23 cellular contexts compared by ENCODE assay signal in the genomic region with DNA sequence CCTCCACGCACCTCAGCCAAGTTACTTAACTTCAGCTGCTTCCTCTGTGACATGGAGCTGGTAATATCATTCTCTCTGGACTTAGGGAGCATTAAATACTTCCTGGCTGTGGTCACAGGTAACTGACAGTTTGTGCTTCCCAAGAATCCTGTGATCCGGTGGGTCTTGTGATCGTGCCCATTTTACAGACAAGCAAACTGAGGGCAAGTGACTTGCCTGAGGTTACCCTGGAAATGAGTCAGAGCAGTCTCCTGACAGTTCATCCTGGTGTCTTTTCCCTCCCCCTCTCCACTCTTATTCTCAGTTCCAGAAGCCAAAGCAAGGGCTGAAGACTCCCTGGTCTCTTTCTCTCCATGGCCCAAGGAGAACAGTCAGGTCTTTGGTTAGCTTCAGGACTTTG. TPM values are rescaled to one million over a fixed set of nuclear protein-coding genes. Genes with fewer than 3 reads are reported as not detected.
DNase-seq lines count a peak whose midpoint lies in the region; ATAC-seq, FAIRE-seq and TF ChIP-seq lines count a peak whose summit lies in the region.
"Had no signal": no experiment of that assay in that cellular context is flagged by ENCODE, and none has a peak within 500 bp of the region (broad histone marks: within the 10 kb centered on the region; RNA-seq: fewer than 3 reads in every experiment).

No MANE protein-coding gene starts in this region.

- H3K79me2 ChIP-seq in K562 (ENCODE audit: control insufficient read depth, insufficient read depth, low read length) (no peaks in the 10 kb centered on the region), H1 (ENCODE audit: control insufficient read depth in 1 of 2, insufficient read depth in 2 of 2, low read length in 2 of 2) (no peaks in the 10 kb centered on the region)

- ATAC-seq in K562 = no peak

- H3K27me3 ChIP-seq in K562 (ENCODE audit: control insufficient read depth in 2 of 2, insufficient read depth in 2 of 2, low read length in 2 of 2) (peaks cover 17 to 37% of the 10 kb centered on the region in 2 experiments; a peak in 4 of 5 replicates), H1 (replicated peaks in 1 of 4; ENCODE audit: control insufficient read depth in 3 of 4, extremely low read depth in 1 of 4, insufficient read depth in 3 of 4, low read length in 3 of 4) (no peaks in the 10 kb centered on the region), spleen (replicated peaks in 1 of 7) (peaks cover 0 to 13% (median 0%) of the 10 kb centered on the region in 7 donors), thyroid gland (no peaks in the 10 kb centered on the region)

- no peak overlapping the region for H3K56ac ChIP-seq in H1 (replicated peaks; ENCODE audit: insufficient read length, low read depth, low read length)

- no peak overlapping the region for H2AK5ac ChIP-seq in H1 (ENCODE audit: low read depth, low read length)

- H3K4me3 ChIP-seq in K562 = no peak overlapping the region
- H3K4me3 ChIP-seq in H1 (ENCODE audit: extremely low read depth in 1 of 4, insufficient read depth in 2 of 4, low read depth in 3 of 4, low read length in 4 of 4) = no peak overlapping the region
- no peak overlapping the region for H3K4me3 ChIP-seq in spleen
- H3K4me3 ChIP-seq in thyroid gland (replicated peaks in 1 of 3) = no peak overlapping the region
- H3K4me3 ChIP-seq: GM23338, HAP-1 had no signal

- no peak overlapping the region for H3K14ac ChIP-seq in H1 (ENCODE audit: insufficient read length)

- no peak for FAIRE-seq in K562 (lab: Jason Lieb, UNC)
- no peak for FAIRE-seq in H1 (lab: Jason Lieb, UNC)
- FAIRE-seq: GM12891, GM18507, H54 had no signal

- no peak overlapping the region for H4K91ac ChIP-seq in H1 (replicated peaks; ENCODE audit: insufficient read length, low read length)

- in situ Hi-C loops in K562 (cut with MboI) = no loop called here

- no peak overlapping the region for H2BK20ac ChIP-seq in H1 (ENCODE audit: low read length)

- no peak overlapping the region for H4K8ac ChIP-seq in H1 (ENCODE audit: extremely low read depth, insufficient read depth, low read length)

- H3K23ac ChIP-seq in H1 (ENCODE audit: insufficient read length) = no peak overlapping the region

- peaks cover 0 to 16% of the 10 kb centered on the region in 2 experiments; a peak in 3 of 5 replicates for H3K4me1 ChIP-seq in K562 (replicated peaks in 1 of 2; ENCODE audit: control insufficient read depth in 2 of 2, insufficient read depth in 2 of 2, low read length in 2 of 2)
- no peaks in the 10 kb centered on the region; a peak in 1 of 7 replicates for H3K4me1 ChIP-seq in H1 (replicated peaks in 1 of 4; ENCODE audit: control insufficient read depth in 3 of 4, insufficient read depth in 4 of 4, low read length in 3 of 4)
- peaks cover 0 to 6% (median 0%) of the 10 kb centered on the region in 6 donors for H3K4me1 ChIP-seq in spleen
- no peaks in the 10 kb centered on the region for H3K4me1 ChIP-seq in thyroid gland
- H3K4me1 ChIP-seq: HAP-1 had no signal

- TF ChIP-seq CTCF in K562 (IDR thresholded peaks at IDR 0.05 in 2 of 3, conservative IDR thresholded peaks at IDR 0.05 in 1 of 3; ENCODE audit: insufficient read depth in 2 of 3, low read depth in 1 of 3, low read length in 3 of 3) = no peak
- TF ChIP-seq CTCF in H1 (IDR thresholded peaks at IDR 0.05; ENCODE audit: control extremely low read depth in 1 of 3, insufficient read depth in 1 of 3, low read depth in 1 of 3, low read length in 3 of 3) = no peak
- TF ChIP-seq CTCF in spleen (IDR thresholded peaks at IDR 0.05 in 8 of 11, conservative IDR thresholded peaks at IDR 0.05 in 3 of 11) = no peak
- TF ChIP-seq CTCF in thyroid gland (IDR thresholded peaks at IDR 0.05) = no peak

- WGBS in K562 (ENCODE audit: insufficient coverage, low coverage, missing lambda C conversion rate) = 10% methylated on average over 3 of the region's 3 CpGs
- 94% methylated on average over 3 of the region's 3 CpGs; no CpG with 5 or more reads in 1 of the 2 experiments for WGBS in H1 (ENCODE audit: extremely low coverage in 1 of 2, insufficient coverage in 1 of 2, insufficient read length in 1 of 2, insufficient replicate concordance in 2 of 2, low coverage in 1 of 2, low lambda C conversion rate in 2 of 2, missing lambda C conversion rate in 1 of 2), 2 experiments
- WGBS in spleen, 5 donors = 53 to 83% (median 81%) methylated on average over 3 of the region's 3 CpGs
- WGBS in thyroid gland, 2 donors = 81 to 89% methylated on average over 3 of the region's 3 CpGs

- no peak overlapping the region for H2BK12ac ChIP-seq in H1 (ENCODE audit: low read depth, low read length)

- no peak overlapping the region for H4K5ac ChIP-seq in H1 (ENCODE audit: insufficient read length, low read depth, low read length)

- H4K20me1 ChIP-seq in K562 (replicated peaks; ENCODE audit: control insufficient read depth, insufficient read depth, low read length) (no peaks in the 10 kb centered on the region; the same call in 1 of the 2 replicates), H1 (replicated peaks in 1 of 2; ENCODE audit: control insufficient read depth in 1 of 2, insufficient read depth in 2 of 2, low read length in 2 of 2) (no peaks in the 10 kb centered on the region)

- DNase-seq in K562 (ENCODE audit: extremely low read depth in 1 of 4, low spot score in 3 of 4) (no peak), H1 (ENCODE audit: low read depth in 1 of 2, low spot score in 2 of 2) (no peak), spleen (peak; percentile 6), NCI-H774 (lab: John Stamatoyannopoulos, UW) (no peak), thyroid gland (no peak), NCI-H1417 (lab: John Stamatoyannopoulos, UW) (no peak)
- DNase-seq: C1 segment of cervical spinal cord; Calu3; CD4-positive, alpha-beta memory T cell; COR-L47; DMS53; DMS79 treated with DMSO at 0.1 percent for 48 hours; GF-D8; HFFc6 had no signal

- H3K36me3 ChIP-seq in K562 (ENCODE audit: control insufficient read depth, insufficient read depth, low read length) = no peaks in the 10 kb centered on the region
- no peaks in the 10 kb centered on the region for H3K36me3 ChIP-seq in H1 (ENCODE audit: control insufficient read depth in 2 of 4, insufficient read depth in 4 of 4, low read length in 3 of 4)
- H3K36me3 ChIP-seq in spleen = no peaks in the 10 kb centered on the region
- H3K36me3 ChIP-seq in thyroid gland = no peaks in the 10 kb centered on the region
- H3K36me3 ChIP-seq: HAP-1 had no signal

- no TSS peak for BruUV-seq in K562 (replicated peaks; lab: Mats Ljungman, UMichigan)

- no peak overlapping the region for H2BK5ac ChIP-seq in H1 (ENCODE audit: low read depth, low read length)

- TF ChIP-seq EP300 in K562 (IDR thresholded peaks at IDR 0.05; ENCODE audit: low read length) (no peak), H1 (IDR thresholded peaks at IDR 0.05; ENCODE audit: borderline replicate concordance in 1 of 2, low read depth in 2 of 2, low read length in 2 of 2) (no peak)

- no peak for TF ChIP-seq POLR2A in K562 (conservative IDR thresholded peaks at IDR 0.05)
- TF ChIP-seq POLR2A in H1 (IDR thresholded peaks at IDR 0.05; ENCODE audit: control extremely low read depth in 1 of 2, low read depth in 2 of 2, low read length in 2 of 2) = no peak
- no peak for TF ChIP-seq POLR2A in spleen (IDR thresholded peaks at IDR 0.05)
- TF ChIP-seq POLR2A in thyroid gland (IDR thresholded peaks at IDR 0.05) = no peak

- no peak overlapping the region for H3K18ac ChIP-seq in H1 (ENCODE audit: extremely low read depth, low read length)

- H2AFZ ChIP-seq in K562 (ENCODE audit: low read depth, low read length) = peak overlapping the region; percentile 56
- no peak overlapping the region for H2AFZ ChIP-seq in H1 (ENCODE audit: low read length)
- H2AFZ ChIP-seq: GM23338 had no signal

- no peaks in the 10 kb centered on the region; the same call in 1 of the 2 replicates for H3K23me2 ChIP-seq in H1 (ENCODE audit: low read depth, low read length)

- H3K9me3 ChIP-seq in K562 (replicated peaks; ENCODE audit: control insufficient read depth, insufficient read depth, low read depth, low read length) (no peaks in the 10 kb centered on the region), H1 (ENCODE audit: insufficient read depth in 2 of 2, low read depth in 1 of 2, low read length in 1 of 2) (no peaks in the 10 kb centered on the region), spleen (no peaks in the 10 kb centered on the region), thyroid gland (no peaks in the 10 kb centered on the region)
- H3K9me3 ChIP-seq: HAP-1 had no signal

- H3K27ac ChIP-seq in K562 (ENCODE audit: extremely low read depth, low read depth, low read length) (no peak overlapping the region), H1 (ENCODE audit: low read depth, low read length) (no peak overlapping the region), spleen (no peak overlapping the region), thyroid gland (no peak overlapping the region)

- H2BK120ac ChIP-seq in H1 (replicated peaks; ENCODE audit: low read depth, low read length) = no peak overlapping the region

- TF ChIP-seq RAD21 in K562 (CRISPR knock-in tag; conservative IDR thresholded peaks at IDR 0.05 in 1 of 2, IDR thresholded peaks at IDR 0.05 in 1 of 2) (no peak), H1 (IDR thresholded peaks at IDR 0.05 in 1 of 2, conservative IDR thresholded peaks at IDR 0.05 in 1 of 2; ENCODE audit: low read depth in 2 of 2, low read length in 2 of 2) (no peak)

- H3K4me2 ChIP-seq in K562 (ENCODE audit: insufficient read depth, low read length) (peak overlapping the region; percentile 29; the same call in 1 of the 2 replicates), H1 (ENCODE audit: insufficient read depth in 1 of 2, low read depth in 2 of 2, low read length in 2 of 2) (no peak overlapping the region)
- H3K4me2 ChIP-seq: GM23338 had no signal

- POLR2A ChIA-PET in K562 (lab: Yijun Ruan, JAX) = interaction anchor here (0.6 to 0.7 kb wide), 2 partner anchors 31 to 32 kb away, joined by 3 read pairs; no protein-coding TSS in a partner anchor
- POLR2A ChIA-PET in H1 (lab: Charles Lee; ENCODE audit: partially characterized antibody) = no interaction called here

- no peaks in the 10 kb centered on the region for H3K9me1 ChIP-seq in K562 (ENCODE audit: control insufficient read depth, insufficient read depth, low read length)

- CTCF ChIA-PET in K562 (lab: Yijun Ruan, JAX; ENCODE audit: low intra/inter-chr PET ratio) (no interaction called here), H1 (lab: Charles Lee; ENCODE audit: partially characterized antibody) (interaction anchor here (0.9 to 2.6 kb wide), 7 partner anchors 31 to 332 kb away, joined by 3 to 9 read pairs (median 3); no protein-coding TSS in a partner anchor)

- no peak overlapping the region for H3K4ac ChIP-seq in H1 (replicated peaks; ENCODE audit: insufficient read length, low read depth, low read length)

- H3K9ac ChIP-seq in K562 (ENCODE audit: insufficient read depth in 1 of 2, low read depth in 2 of 2, low read length in 2 of 2) (peak overlapping the region in 1 of 2 experiments; percentile 65; a peak in 1 of 4 replicates), H1 (replicated peaks in 1 of 4; ENCODE audit: extremely low read depth in 1 of 4, low read depth in 3 of 4, low read length in 3 of 4) (no peak overlapping the region)

- no peaks in the 10 kb centered on the region for H3K79me1 ChIP-seq in H1 (ENCODE audit: low read depth, low read length)

- intact Hi-C loops in K562 (cut with micrococcal nuclease) = loop anchor here (5.0 kb wide), 1 partner anchor 33 kb away; no protein-coding TSS in a partner anchor
- intact Hi-C loops in spleen (cut with DNase I; ENCODE audit: low total_unique reads) = loop anchor here (10.0 kb wide), 1 partner anchor 214 kb away; a partner anchor contains a TSS
- intact Hi-C loops in thyroid gland (cut with DNase I) = loop anchor here (10.0 kb wide), 1 partner anchor 214 kb away; a partner anchor contains a TSS

- no peak overlapping the region for H2BK15ac ChIP-seq in H1 (ENCODE audit: low read length)

RNA-seq across cellular contexts. Expression of a gene that starts 35.9 kb away (rescaled TPM):
- not detected in 2 replicates for total RNA-seq in K562 (2011; cell fraction: chromatin; rRNA removed; ENCODE audit: low replicate concordance)
- not detected in 2 replicates for total RNA-seq in K562 (2011; cell fraction: nucleolus; rRNA removed)
- not detected in 2 replicates for total RNA-seq in K562 (2011; cell fraction: nucleoplasm; rRNA removed)
- not detected in 2 replicates for total RNA-seq in K562 (2014; rRNA removed)
- total RNA-seq in K562 (2014; rRNA removed; fragmentation: Illumina TruSeq; extraction: Trizol) = not detected in 2 replicates
- not detected in 2 replicates for total RNA-seq in K562 (2015; rRNA removed; fragmentation: Illumina TruSeq; extraction: Trizol)
- not detected in 2 replicates for total RNA-seq in K562 (2021)
- polyA plus RNA-seq in K562 (2011; rRNA removed) = not detected in 2 replicates
- not detected in 2 replicates for polyA plus RNA-seq in K562 (2011; cell fraction: cytosol; rRNA removed)
- not detected in 2 replicates for polyA plus RNA-seq in K562 (2011; cell fraction: nucleus; rRNA removed)
- polyA plus RNA-seq in K562 (2012) = not detected in 2 replicates
- polyA plus RNA-seq in K562 (2014; fragmentation: Illumina TruSeq; extraction: Trizol) = not detected in 2 replicates
- not detected for polyA plus RNA-seq in K562 (2014; fragmentation: Nextera tagmentation; extraction: Ambion mirVana)
- polyA plus RNA-seq in K562 (2014; rRNA removed) = not detected in 2 replicates
- not detected in 2 replicates for polyA minus RNA-seq in K562 (2011; rRNA and poly(A)+ RNA removed)
- polyA minus RNA-seq in K562 (2011; cell fraction: cytosol; rRNA and poly(A)+ RNA removed) = not detected in 2 replicates
- polyA minus RNA-seq in K562 (2011; cell fraction: nucleus; rRNA and poly(A)+ RNA removed) = not detected in 2 replicates
- total RNA-seq in H1 (2021; fragmentation: NEBNext Ultra II Directional; extraction: Animal tissue kit (Norgen Biotek cat#: 25700)) = 0.67 and 0.71 TPM in 2 replicates
- 0.73 and 1.2 TPM in 2 replicates for polyA plus RNA-seq in H1 (2011; rRNA removed)
- polyA plus RNA-seq in H1 (2011; cell fraction: cytosol; rRNA removed) = 0.26 TPM
- 1.0 TPM for polyA plus RNA-seq in H1 (2011; cell fraction: nucleus; rRNA removed)
- polyA plus RNA-seq in H1 (2012, experiment 1 of 2) = 0.59 to 1.4 TPM (median 1.2 TPM) in 4 replicates
- polyA plus RNA-seq in H1 (2012, experiment 2 of 2) = 0.49 TPM
- polyA plus RNA-seq in H1 (2013, experiment 1 of 2) = 1.6 TPM
- polyA plus RNA-seq in H1 (2013, experiment 2 of 2) = 1.3 TPM
- polyA minus RNA-seq in H1 (2011; rRNA and poly(A)+ RNA removed) = 0.85 and 1.00 TPM in 2 replicates
- 1.5 TPM for polyA minus RNA-seq in H1 (2011; cell fraction: cytosol; rRNA and poly(A)+ RNA removed)
- polyA minus RNA-seq in H1 (2011; cell fraction: nucleus; rRNA and poly(A)+ RNA removed) = 0.80 TPM
- 1 to 10 TPM in 3 of 7 donors, under 1 TPM in 4; 0.09 to 2.1 (median 0.98) TPM for total RNA-seq in spleen
- polyA plus RNA-seq in spleen = under 1 TPM; 0.20 to 0.42 (median 0.20) TPM
- total RNA-seq in thyroid gland = under 1 TPM in 3 of 4 donors, not detected in 1; 0.13 to 0.73 (median 0.25) TPM
- total RNA-seq: A172; A673; Calu3; CD4-positive, alpha-beta memory T cell; Daoy; G401 had no signal

RNA-seq across cellular contexts. Expression of a gene that starts 56.2 kb away (rescaled TPM):
- total RNA-seq in K562 (2011; cell fraction: chromatin; rRNA removed; ENCODE audit: low replicate concordance) = 5.6 and 9.6 TPM in 2 replicates
- total RNA-seq in K562 (2011; cell fraction: nucleolus; rRNA removed) = 6.2 and 6.8 TPM in 2 replicates
- total RNA-seq in K562 (2011; cell fraction: nucleoplasm; rRNA removed) = 4.9 and 5.9 TPM in 2 replicates
- total RNA-seq in K562 (2014; rRNA removed) (1.9 and 2.1 TPM in 2 replicates), K562 (2014; rRNA removed; fragmentation: Illumina TruSeq; extraction: Trizol) (0.35 and 0.36 TPM in 2 replicates), K562 (2015; rRNA removed; fragmentation: Illumina TruSeq; extraction: Trizol) (0.65 and 1.0 TPM in 2 replicates), K562 (2021) (1.9 and 2.4 TPM in 2 replicates), spleen (10 to 100 TPM; 12.6 to 36.0 (median 17.3) TPM), thyroid gland (10 to 100 TPM in 1 of 4 donors, 1 to 10 TPM in 3; 3.6 to 14.0 (median 5.8) TPM)
- polyA plus RNA-seq in K562 (2011; rRNA removed) (0.71 and 2.1 TPM in 2 replicates), K562 (2014; fragmentation: Illumina TruSeq; extraction: Trizol) (0.59 and 1.00 TPM in 2 replicates), K562 (2014; fragmentation: Nextera tagmentation; extraction: Ambion mirVana) (under 1 TPM; 0.04 to 0.06 TPM), K562 (2014; rRNA removed) (2.0 and 3.4 TPM in 2 replicates), H1 (2011; rRNA removed) (79.7 and 115 TPM in 2 replicates), spleen (10 to 100 TPM in 2 of 3 donors, 1 to 10 TPM in 1; 9.7 to 16.6 (median 14.8) TPM)
- polyA plus RNA-seq in K562 (2011; cell fraction: cytosol; rRNA removed) = 1.4 and 2.3 TPM in 2 replicates
- 9.4 and 14.2 TPM in 2 replicates for polyA plus RNA-seq in K562 (2011; cell fraction: nucleus; rRNA removed)
- polyA plus RNA-seq in K562 (2012) = 1.6 and 4.0 TPM in 2 replicates
- polyA minus RNA-seq in K562 (2011; rRNA and poly(A)+ RNA removed) = 0.77 and 0.99 TPM in 2 replicates
- polyA minus RNA-seq in K562 (2011; cell fraction: cytosol; rRNA and poly(A)+ RNA removed) = 2.5 TPM in 1 of 2 replicates, not detected in the other
- 1.1 and 1.8 TPM in 2 replicates for polyA minus RNA-seq in K562 (2011; cell fraction: nucleus; rRNA and poly(A)+ RNA removed)
- 76.2 and 80.9 TPM in 2 replicates for total RNA-seq in H1 (2021; fragmentation: NEBNext Ultra II Directional; extraction: Animal tissue kit (Norgen Biotek cat#: 25700))
- polyA plus RNA-seq in H1 (2011; cell fraction: cytosol; rRNA removed) = 102 TPM
- polyA plus RNA-seq in H1 (2011; cell fraction: nucleus; rRNA removed) = 143 TPM
- 49.1 to 81.6 TPM (median 72.4 TPM) in 4 replicates for polyA plus RNA-seq in H1 (2012, experiment 1 of 2)
- polyA plus RNA-seq in H1 (2012, experiment 2 of 2) = 68.3 TPM
- 61.1 TPM for polyA plus RNA-seq in H1 (2013, experiment 1 of 2)
- polyA plus RNA-seq in H1 (2013, experiment 2 of 2) = 63.9 TPM
- polyA minus RNA-seq in H1 (2011; rRNA and poly(A)+ RNA removed) = 17.3 and 31.2 TPM in 2 replicates
- 40.7 TPM for polyA minus RNA-seq in H1 (2011; cell fraction: cytosol; rRNA and poly(A)+ RNA removed)
- polyA minus RNA-seq in H1 (2011; cell fraction: nucleus; rRNA and poly(A)+ RNA removed) = 26.8 TPM
